ENCODE assay signal across 8 cellular contexts in the genomic region with DNA sequence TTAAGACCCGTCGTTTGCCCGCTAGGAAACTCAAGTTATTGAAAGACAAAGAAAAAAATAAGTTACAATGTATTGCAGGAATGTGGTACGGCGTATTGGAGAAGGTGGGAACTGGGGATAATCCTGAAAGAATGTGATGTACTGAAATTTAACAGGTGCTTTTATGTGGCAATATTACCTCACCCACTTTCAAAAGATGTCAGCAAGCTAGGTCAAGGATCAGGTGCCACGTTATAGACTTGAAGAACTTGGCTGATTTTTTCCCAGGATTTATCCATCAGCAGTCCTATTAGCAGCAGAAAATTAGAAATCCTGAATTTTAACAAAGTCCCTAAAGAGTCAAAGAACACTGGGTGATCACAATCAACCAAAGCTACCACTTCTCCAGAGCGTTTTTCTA. TPM values are rescaled to one million over a fixed set of nuclear protein-coding genes. Genes with fewer than 3 reads are reported as not detected.
DNase-seq lines count a peak whose midpoint lies in the region; ATAC-seq, FAIRE-seq and TF ChIP-seq lines count a peak whose summit lies in the region.
"Not testable (repeated sequence)": the region's sequence is repeated elsewhere in the genome, so short reads cannot be mapped to it uniquely, and the experiment has no call there.

No MANE protein-coding gene starts in this region.

- H3K4me1 Mint-ChIP-seq in Caco-2 (ENCODE audit: low read depth, unreplicated experiment): not testable (repeated sequence)
- H3K4me1 Mint-ChIP-seq in activated naive CD8-positive, alpha-beta T cell (ENCODE audit: low read depth): peaks cover 23% of the 10 kb centered on the region
- peaks cover 12% of the 10 kb centered on the region for H3K4me1 Mint-ChIP-seq in endothelial cell (ENCODE audit: unreplicated experiment)

- not testable (repeated sequence) for H3K36me3 ChIP-seq in Caco-2 (ENCODE audit: control insufficient read depth, insufficient read depth, low read length); keratinocyte (ENCODE audit: control insufficient read depth in 2 of 2, extremely low read depth in 1 of 2, insufficient read depth in 2 of 2, low read length in 2 of 2); neuron (ENCODE audit: insufficient read depth, low read length); tibial artery

- H3K4me2 ChIP-seq in keratinocyte (ENCODE audit: control insufficient read depth, extremely low read depth, insufficient read depth, low read depth, low read length): peak overlapping the region; percentile 52

- not testable (repeated sequence) for H4K20me1 ChIP-seq in keratinocyte (ENCODE audit: control insufficient read depth, extremely low read depth, insufficient read depth, low read length)

- H3K27ac ChIP-seq in keratinocyte (ENCODE audit: control insufficient read depth, insufficient read depth, low read length) (peak overlapping the region; percentile 88), tibial artery (peak overlapping the region; percentile 94 to 96)

- CTCF ChIA-PET in Caco-2 (lab: Charles Lee): interaction anchor here (0.6 kb wide), 1 partner anchor 360 kb away, joined by 3 read pairs; no protein-coding TSS in a partner anchor

- TSS peak; percentile 77 for BruUV-seq in Caco-2 (replicated peaks; lab: Mats Ljungman, UMichigan)

- not testable (repeated sequence) for H3K9me1 ChIP-seq in keratinocyte (ENCODE audit: control insufficient read depth, extremely low read depth, insufficient read depth, low read length)

- not testable (repeated sequence) for H3K9me3 ChIP-seq in Caco-2; keratinocyte (ENCODE audit: control insufficient read depth, low read depth, low read length); neuron (ENCODE audit: low read length); tibial artery

- not testable (repeated sequence) for FAIRE-seq in keratinocyte (lab: Jason Lieb, UNC)

- peak overlapping the region; percentile 94 for H3K9ac ChIP-seq in keratinocyte (ENCODE audit: control insufficient read depth, extremely low read depth, insufficient read depth, low read length)

- intact Hi-C loops in Caco-2 (cut with micrococcal nuclease; ENCODE audit: unreplicated experiment); tibial artery (cut with DNase I; ENCODE audit: low total_unique reads): not testable (repeated sequence)

- peak overlapping the region; percentile 98 for H3K4me3 Mint-ChIP-seq in Caco-2 (ENCODE audit: unreplicated experiment)
- H3K4me3 Mint-ChIP-seq in activated naive CD8-positive, alpha-beta T cell: peak overlapping the region; percentile 100
- H3K4me3 Mint-ChIP-seq in endothelial cell (ENCODE audit: unreplicated experiment): peak overlapping the region; percentile 100

- not testable (repeated sequence) for H3K79me2 ChIP-seq in keratinocyte (ENCODE audit: control insufficient read depth, insufficient read depth, low read length)

- H3K4me1 ChIP-seq in Caco-2; keratinocyte (ENCODE audit: control insufficient read depth, extremely low read depth, insufficient read depth, low read length); neuron (ENCODE audit: insufficient read depth, low read length): not testable (repeated sequence)
- peaks cover 0 to 26% (median 8%) of the 10 kb centered on the region in 4 donors for H3K4me1 ChIP-seq in tibial artery

- peak overlapping the region; percentile 95 for H2AFZ ChIP-seq in keratinocyte (ENCODE audit: control insufficient read depth, low read length)
- H2AFZ ChIP-seq in neuron (ENCODE audit: low read depth, low read length): peak overlapping the region; percentile 58

- not testable (repeated sequence) for TF ChIP-seq CTCF in Caco-2 (IDR thresholded peaks at IDR 0.05; ENCODE audit: insufficient read depth in 1 of 2, low read depth in 1 of 2, low read length in 1 of 2, severe bottlenecking in 1 of 2, unreplicated experiment in 1 of 2); endothelial cell (IDR thresholded peaks at IDR 0.05; ENCODE audit: unreplicated experiment); keratinocyte (optimal IDR thresholded peaks at IDR 0.05 in 1 of 3, IDR thresholded peaks at IDR 0.05 in 1 of 3, conservative IDR thresholded peaks at IDR 0.05 in 1 of 3; ENCODE audit: extremely low read depth in 1 of 3, insufficient read depth in 2 of 3, low read length in 3 of 3); tibial artery (IDR thresholded peaks at IDR 0.05)

- dilution Hi-C loops in keratinocyte (cut with MboI; ENCODE audit: extremely low pct_ligation_motif_present, low sequenced_read_pairs): not testable (repeated sequence)

- not testable (repeated sequence) for H3K27me3 Mint-ChIP-seq in Caco-2 (ENCODE audit: insufficient read depth, unreplicated experiment); activated naive CD8-positive, alpha-beta T cell; endothelial cell (ENCODE audit: unreplicated experiment)

- H3K9me3 Mint-ChIP-seq in Caco-2 (ENCODE audit: unreplicated experiment); activated naive CD8-positive, alpha-beta T cell (ENCODE audit: low read depth); endothelial cell (ENCODE audit: unreplicated experiment): not testable (repeated sequence)

- H3K36me3 Mint-ChIP-seq in Caco-2 (ENCODE audit: insufficient read depth, unreplicated experiment): peaks cover 11% of the 10 kb centered on the region
- H3K36me3 Mint-ChIP-seq in activated naive CD8-positive, alpha-beta T cell; endothelial cell (ENCODE audit: low read depth, unreplicated experiment): not testable (repeated sequence)

- peak overlapping the region; percentile 99 for H3K27ac Mint-ChIP-seq in Caco-2 (ENCODE audit: unreplicated experiment)
- H3K27ac Mint-ChIP-seq in activated naive CD8-positive, alpha-beta T cell: peak overlapping the region; percentile 98
- peak overlapping the region; percentile 100 for H3K27ac Mint-ChIP-seq in endothelial cell (ENCODE audit: unreplicated experiment)

- POLR2A ChIA-PET in Caco-2 (lab: Charles Lee): not testable (repeated sequence)

- DNase-seq in Caco-2: peak in 1 of 2 experiments; percentile 29
- peak; percentile 3 for DNase-seq in RPMI8226
- DNase-seq in endothelial cell (ENCODE audit: low spot score); keratinocyte (ENCODE audit: low read depth, low spot score); tibial artery: not testable (repeated sequence)

- H3K4me3 ChIP-seq in Caco-2 (ENCODE audit: low read depth, low read length) (peak overlapping the region; percentile 68), keratinocyte (ENCODE audit: control insufficient read depth in 2 of 3, extremely low read depth in 1 of 3, insufficient read depth in 2 of 3, low read depth in 1 of 3, low read length in 3 of 3) (peak overlapping the region; percentile 65 to 99 (median 92)), neuron (ENCODE audit: low read length) (peak overlapping the region; percentile 82), tibial artery (peak overlapping the region; percentile 91 to 92)

- peak; percentile 6 for ATAC-seq in HG03064 (IDR thresholded peaks at IDR 0.05; ENCODE audit: low read depth, unreplicated experiment)

- not testable (repeated sequence) for H3K27me3 ChIP-seq in Caco-2 (replicated peaks; ENCODE audit: control insufficient read depth, insufficient read depth, low read length); keratinocyte (ENCODE audit: control insufficient read depth, extremely low read depth, insufficient read depth, low read length); neuron (ENCODE audit: insufficient read depth, low read length); tibial artery

RNA-seq across cellular contexts. Expression of gene SEC22B, which starts 0.6 kb away (rescaled TPM):
- total RNA-seq in Caco-2 (2022) (21.2 and 25.8 TPM in 2 replicates), endothelial cell (ENCODE audit: unreplicated experiment) (14.0 TPM)
- polyA plus RNA-seq in keratinocyte: 13.5 to 19.5 TPM (median 14.0 TPM) in 3 replicates
- polyA plus RNA-seq in keratinocyte (2011; ENCODE audit: low read depth): 6.6 TPM
- polyA plus RNA-seq in keratinocyte (2011; cell fraction: cytosol; rRNA removed): 8.8 and 17.5 TPM in 2 replicates
- polyA plus RNA-seq in keratinocyte (2011; cell fraction: nucleus; rRNA removed): 16.0 and 19.6 TPM in 2 replicates
- polyA plus RNA-seq in keratinocyte (2012; ENCODE audit: low replicate concordance): 11.2 and 16.6 TPM in 2 replicates
- 5.1 to 19.6 TPM (median 13.8 TPM) in 3 replicates for polyA minus RNA-seq in keratinocyte
- 12.1 TPM for polyA minus RNA-seq in keratinocyte (2011; cell fraction: cytosol; rRNA and poly(A)+ RNA removed)
- 11.1 and 18.2 TPM in 2 replicates for polyA minus RNA-seq in keratinocyte (2011; cell fraction: nucleus; rRNA and poly(A)+ RNA removed)
